In genomic region chr15:34101366-34102174, GRCh38 we compare ENCODE assay signal across 8 cellular contexts. TPM values are rescaled to one million over a fixed set of nuclear protein-coding genes. Genes with fewer than 3 reads are reported as not detected.
A peak's percentile ranks its signal among the peaks of the same experiment; 100 is the strongest.
DNase-seq lines count a peak whose midpoint lies in the region; ATAC-seq and TF ChIP-seq lines count a peak whose summit lies in the region.

TSS of gene EMC7 (minus strand) at chr15:34101862. CDS start at chr15:34101839, 23 bp downstream.
TSS of gene PGBD4 (plus strand) at chr15:34102083. CDS start at chr15:34102532, 449 bp downstream.

- peak within 1 kb of the TSS; percentile 85 to 94 (median 89) for H3K27ac ChIP-seq in spleen

- TF ChIP-seq POLR2A in spleen (IDR thresholded peaks at IDR 0.05): peak in 2 of 3 donors; percentile 19 to 85

- intact Hi-C loops in spleen (cut with DNase I; ENCODE audit: low total_unique reads): loop anchor here (5.0 kb wide), 1 partner anchor 111 kb away; the partner anchor contains the start of gene KATNBL1

- ATAC-seq in GM19043 (IDR thresholded peaks at IDR 0.05; ENCODE audit: low read depth, unreplicated experiment) (peak; percentile 99), HG03354 (IDR thresholded peaks at IDR 0.05; ENCODE audit: poor library complexity, severe bottlenecking, unreplicated experiment) (peak; percentile 97)
- peak; percentile 99 for ATAC-seq in activated CD4-positive, CD25-positive, alpha-beta regulatory T cell treated with anti-CD3 and anti-CD28 coated beads, Interleukin-2, amount 50 U/mL, for 24 hours

- H3K9me3 ChIP-seq in spleen: peaks cover 0 to 13% (median 0%) of the 10 kb centered on the region in 8 donors

- no peaks in the 10 kb centered on the region for H3K36me3 ChIP-seq in spleen

- DNase-seq in AG20443 (ENCODE audit: low spot score) (peak; percentile 97), NCI-H446 (lab: John Stamatoyannopoulos, UW) (peak; percentile 92 to 96), cerebellar cortex (ENCODE audit: low spot score) (peak; percentile 99), iris pigment epithelial cell (ENCODE audit: low read depth) (peak; percentile 100), spleen (peak; percentile 99)

- no peaks in the 10 kb centered on the region for H3K27me3 ChIP-seq in spleen (replicated peaks in 1 of 7)

- peak in 2 of 11 experiments; percentile 31 to 37 for TF ChIP-seq CTCF in spleen (IDR thresholded peaks at IDR 0.05 in 8 of 11, conservative IDR thresholded peaks at IDR 0.05 in 3 of 11)

- H3K4me1 ChIP-seq in spleen: peaks cover 15 to 53% (median 39%) of the 10 kb centered on the region in 6 donors

- H3K4me3 ChIP-seq in spleen: peak within 1 kb of the TSS; percentile 70 to 94 (median 86)

- WGBS in spleen, 5 donors: 0 to 1% (median 0%) methylated on average over 34 to 48 of the region's 48 CpGs

RNA-seq across cellular contexts. Expression of gene EMC7, which starts in this region (rescaled TPM):
- total RNA-seq in spleen: 10 to 100 TPM; 27.1 to 44.6 (median 39.4) TPM
- 10 to 100 TPM; 34.5 to 47.5 (median 39.5) TPM for polyA plus RNA-seq in spleen

RNA-seq across cellular contexts. Expression of gene PGBD4, which starts in this region (rescaled TPM):
- 1 to 10 TPM; 1.4 to 3.1 (median 2.2) TPM for total RNA-seq in spleen
- 1 to 10 TPM; 1.6 to 1.7 (median 1.7) TPM for polyA plus RNA-seq in spleen

Comparison
In these comparisons a context has a peak if more than half of its experiments do, and no peak if none do; other contexts are left out.
1. Peak in every context shown above with its lines: DNase-seq, ATAC-seq, H3K4me3 ChIP-seq and H3K27ac ChIP-seq.